32 cellular contexts compared by ENCODE assay signal in the genomic region with DNA sequence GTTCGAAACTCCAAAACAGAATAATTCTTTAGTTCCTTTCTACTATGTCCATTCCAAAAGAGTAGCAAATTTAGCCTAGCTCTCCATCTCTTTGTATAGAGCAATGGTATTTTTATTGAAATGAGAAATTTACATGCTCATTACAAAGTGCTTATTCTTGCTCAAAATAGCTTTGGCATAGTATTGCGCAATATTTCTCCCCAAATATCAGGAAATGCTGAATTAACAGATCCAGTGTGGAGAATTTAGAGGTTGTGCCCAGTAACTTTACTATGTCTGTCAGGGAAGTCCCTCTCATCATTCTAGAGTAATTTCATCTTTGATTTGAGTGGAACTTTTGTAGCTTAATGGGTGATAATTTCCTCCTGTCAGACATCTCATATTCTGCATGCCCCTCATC.
"Had no signal": no experiment of that assay in that cellular context is flagged by ENCODE, and none has a peak within 500 bp of the region (broad histone marks: within the 10 kb centered on the region; RNA-seq: fewer than 3 reads in every experiment).

No MANE protein-coding gene starts in this region.

- H3K4me3 Mint-ChIP-seq: activated B cell treated with CpG ODN at 0.5 μM for 24 hours; activated CD4-positive, alpha-beta memory T cell treated with anti-CD3 and anti-CD28 coated beads for 36 hours; activated CD4-positive, alpha-beta T cell treated with anti-CD3 and anti-CD28 coated beads, Interleukin-2, amount 10 ng/mL, durations not matched to agents 24 days and 14 days; activated CD8-positive, alpha-beta memory T cell treated with anti-CD3 and anti-CD28 coated beads, Interleukin-2, amount 10 ng/mL, durations not matched to agents 7 days and 5 days; activated CD8-positive, alpha-beta T cell treated with anti-CD3 and anti-CD28 coated beads, Interleukin-2, amount 10 ng/mL, durations not matched to agents 7 days and 5 days; activated naive CD4-positive, alpha-beta T cell treated with anti-CD3 and anti-CD28 coated beads for 36 hours; activated naive CD4-positive, alpha-beta T cell treated with anti-CD3 and anti-CD28 coated beads, Interleukin-2, amount 50 U/mL, for 24 hours; activated naive CD8-positive, alpha-beta T cell treated with anti-CD3 and anti-CD28 coated beads for 36 hours; activated naive CD8-positive, alpha-beta T cell treated with anti-CD3 and anti-CD28 coated beads, Interleukin-2, amount 50 U/mL, for 24 hours; activated T-helper 1 cell treated with anti-CD3 and anti-CD28 coated beads, Interleukin-12 subunit alpha, Interleukin-12 subunit beta, Interleukin-2, Interleukin-4 antibody, amounts not matched to agents 30 ng/mL and 10 ng/mL and 1 ng/mL, durations not matched to agents 14 hours and 24 hours and 36 hours; brain; T-helper 17 cell; T-helper 2 cell treated with Interferon-gamma antibody and Interleukin-4, amounts not matched to agents 5 μg/mL and 100 μg/mL, for 36 hours had no signal

- ATAC-seq: activated CD4-positive, CD25-positive, alpha-beta regulatory T cell treated with anti-CD3 and anti-CD28 coated beads, Interleukin-2, amount 50 U/mL, for 24 hours; activated CD8-positive, alpha-beta memory T cell treated with anti-CD3 and anti-CD28 coated beads, Interleukin-2, amount 10 ng/mL, durations not matched to agents 7 days and 5 days; activated CD8-positive, alpha-beta T cell treated with anti-CD3 and anti-CD28 coated beads, Interleukin-2, amount 10 ng/mL, durations not matched to agents 7 days and 5 days; activated naive CD8-positive, alpha-beta T cell treated with anti-CD3 and anti-CD28 coated beads, Interleukin-2, amount 50 U/mL, for 24 hours; esophagus mucosa; heart left ventricle; T-helper 17 cell had no signal

- H3K27ac ChIP-seq: ascending aorta, breast epithelium, cardiac muscle cell, colonic mucosa, heart left ventricle, WERI-Rb-1 had no signal

- H3K36me3 Mint-ChIP-seq: activated CD4-positive, alpha-beta memory T cell treated with anti-CD3 and anti-CD28 coated beads for 36 hours; activated CD8-positive, alpha-beta memory T cell treated with anti-CD3 and anti-CD28 coated beads, Interleukin-2, amount 10 ng/mL, durations not matched to agents 7 days and 5 days; activated naive CD4-positive, alpha-beta T cell treated with anti-CD3 and anti-CD28 coated beads, Interleukin-2, amount 50 U/mL, for 24 hours; activated naive CD8-positive, alpha-beta T cell treated with anti-CD3 and anti-CD28 coated beads for 36 hours; brain had no signal

- H3K4me3 ChIP-seq: ascending aorta, breast epithelium, cardiac muscle cell, colonic mucosa, heart left ventricle had no signal

- H3K36me3 ChIP-seq: ascending aorta, breast epithelium, cardiac muscle cell, colonic mucosa, heart left ventricle, WERI-Rb-1 had no signal

- H3K4me1 ChIP-seq: ascending aorta, breast epithelium, colonic mucosa, heart left ventricle had no signal

- DNase-seq: activated B cell treated with CpG ODN at 0.5 μM for 24 hours; activated CD4-positive, alpha-beta memory T cell treated with anti-CD3 and anti-CD28 coated beads for 36 hours; activated CD4-positive, alpha-beta T cell treated with anti-CD3 and anti-CD28 coated beads, Interleukin-2, amount 10 ng/mL, durations not matched to agents 24 days and 14 days; activated CD8-positive, alpha-beta memory T cell treated with anti-CD3 and anti-CD28 coated beads, Interleukin-2, amount 10 ng/mL, durations not matched to agents 7 days and 5 days; activated CD8-positive, alpha-beta memory T cell treated with anti-CD3 and anti-CD28 coated beads, Interleukin-2, amount 50 U/mL, for 4 hours; activated CD8-positive, alpha-beta T cell treated with anti-CD3 and anti-CD28 coated beads, Interleukin-2, amount 10 ng/mL, durations not matched to agents 7 days and 5 days; activated effector memory CD4-positive, alpha-beta T cell treated with anti-CD3 and anti-CD28 coated beads, Interleukin-2, amount 50 U/mL, for 16 hours; activated naive CD4-positive, alpha-beta T cell treated with anti-CD3 and anti-CD28 coated beads for 36 hours; activated naive CD8-positive, alpha-beta T cell treated with anti-CD3 and anti-CD28 coated beads for 36 hours; activated naive CD8-positive, alpha-beta T cell treated with anti-CD3 and anti-CD28 coated beads, Interleukin-2, amount 50 U/mL, for 24 hours; activated T-cell treated with anti-CD3 and anti-CD28 coated beads, Interleukin-2, amount 50 U/mL, for 1 hour; activated T-cell treated with anti-CD3 and anti-CD28 coated beads, Interleukin-2, amount 50 U/mL, for 48 hours; central memory CD4-positive, alpha-beta T cell; cerebellar nuclear complex; colonic mucosa; effector CD8-positive, alpha-beta T cell; foreskin fibroblast; glutamatergic neuron; heart left ventricle; T-helper 17 cell; T1000; WERI-Rb-1 had no signal

- H3K4me1 Mint-ChIP-seq: activated B cell treated with CpG ODN at 0.5 μM for 24 hours; activated CD4-positive, alpha-beta T cell treated with anti-CD3 and anti-CD28 coated beads, Interleukin-2, amount 10 ng/mL, durations not matched to agents 24 days and 14 days; activated CD8-positive, alpha-beta memory T cell treated with anti-CD3 and anti-CD28 coated beads, Interleukin-2, amount 10 ng/mL, durations not matched to agents 7 days and 5 days; activated naive CD4-positive, alpha-beta T cell treated with anti-CD3 and anti-CD28 coated beads, Interleukin-2, amount 50 U/mL, for 24 hours; activated naive CD8-positive, alpha-beta T cell treated with anti-CD3 and anti-CD28 coated beads for 36 hours; activated naive CD8-positive, alpha-beta T cell treated with anti-CD3 and anti-CD28 coated beads, Interleukin-2, amount 50 U/mL, for 24 hours; brain; T-helper 17 cell had no signal

- H3K27me3 Mint-ChIP-seq: activated B cell treated with CpG ODN at 0.5 μM for 24 hours; activated CD4-positive, alpha-beta memory T cell treated with anti-CD3 and anti-CD28 coated beads for 36 hours; activated CD4-positive, alpha-beta T cell treated with anti-CD3 and anti-CD28 coated beads, Interleukin-2, amount 10 ng/mL, durations not matched to agents 24 days and 14 days; activated CD8-positive, alpha-beta memory T cell treated with anti-CD3 and anti-CD28 coated beads, Interleukin-2, amount 10 ng/mL, durations not matched to agents 7 days and 5 days; activated naive CD4-positive, alpha-beta T cell treated with anti-CD3 and anti-CD28 coated beads, Interleukin-2, amount 50 U/mL, for 24 hours; activated naive CD8-positive, alpha-beta T cell treated with anti-CD3 and anti-CD28 coated beads for 36 hours; activated naive CD8-positive, alpha-beta T cell treated with anti-CD3 and anti-CD28 coated beads, Interleukin-2, amount 50 U/mL, for 24 hours; T-helper 17 cell had no signal

- H3K9me3 ChIP-seq: ascending aorta, breast epithelium, colonic mucosa, heart left ventricle had no signal

- H3K27ac Mint-ChIP-seq: activated B cell treated with CpG ODN at 0.5 μM for 24 hours; activated CD4-positive, alpha-beta memory T cell treated with anti-CD3 and anti-CD28 coated beads for 36 hours; activated CD4-positive, alpha-beta T cell treated with anti-CD3 and anti-CD28 coated beads, Interleukin-2, amount 10 ng/mL, durations not matched to agents 24 days and 14 days; activated CD8-positive, alpha-beta memory T cell treated with anti-CD3 and anti-CD28 coated beads, Interleukin-2, amount 10 ng/mL, durations not matched to agents 7 days and 5 days; activated CD8-positive, alpha-beta T cell treated with anti-CD3 and anti-CD28 coated beads, Interleukin-2, amount 10 ng/mL, durations not matched to agents 7 days and 5 days; activated naive CD4-positive, alpha-beta T cell treated with anti-CD3 and anti-CD28 coated beads for 36 hours; activated naive CD4-positive, alpha-beta T cell treated with anti-CD3 and anti-CD28 coated beads, Interleukin-2, amount 50 U/mL, for 24 hours; activated naive CD8-positive, alpha-beta T cell treated with anti-CD3 and anti-CD28 coated beads for 36 hours; activated naive CD8-positive, alpha-beta T cell treated with anti-CD3 and anti-CD28 coated beads, Interleukin-2, amount 50 U/mL, for 24 hours; activated T-helper 1 cell treated with anti-CD3 and anti-CD28 coated beads, Interleukin-12 subunit alpha, Interleukin-12 subunit beta, Interleukin-2, Interleukin-4 antibody, amounts not matched to agents 30 ng/mL and 10 ng/mL and 1 ng/mL, durations not matched to agents 14 hours and 24 hours and 36 hours; activated T-helper 2 cell treated with anti-CD3 and anti-CD28 coated beads, Interferon-gamma antibody, Interleukin-2, Interleukin-4, amounts not matched to agents 10 μg/mL and 5 μg/mL and 100 μg/mL, durations not matched to agents 14 hours and 24 hours and 36 hours; brain; T-helper 17 cell; T-helper 2 cell treated with Interferon-gamma antibody and Interleukin-4, amounts not matched to agents 5 μg/mL and 100 μg/mL, for 36 hours had no signal

- H3K27me3 ChIP-seq: ascending aorta, breast epithelium, cardiac muscle cell, colonic mucosa, heart left ventricle had no signal
